ENCODE assay signal across 1 cellular context in the genomic region with DNA sequence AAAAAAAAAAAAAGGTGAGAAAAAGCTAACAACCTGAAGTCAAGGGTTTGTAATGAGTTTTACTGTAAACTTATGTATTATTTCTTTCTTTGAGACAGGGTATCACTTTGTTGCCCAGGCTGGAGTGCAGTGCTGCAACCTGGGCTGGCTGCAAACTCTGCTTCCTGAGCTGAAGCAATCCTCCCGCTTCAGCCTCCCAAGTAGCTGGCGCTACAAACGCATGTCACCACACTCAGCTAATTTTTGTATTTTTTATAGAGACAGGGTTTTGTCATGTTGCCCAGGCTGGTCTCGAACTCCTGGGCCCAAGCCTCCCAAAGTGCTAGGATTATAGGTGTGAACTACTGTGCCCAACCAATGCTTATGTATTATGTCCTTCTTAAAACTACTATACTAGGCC.
TF ChIP-seq lines count a peak whose summit lies in the region.

No MANE protein-coding gene starts in this region.

TF ChIP-seq in K562, 482 proteins besides CTCF, POLR2A, EP300 and RAD21:
- TF ChIP-seq, protein P1, sequence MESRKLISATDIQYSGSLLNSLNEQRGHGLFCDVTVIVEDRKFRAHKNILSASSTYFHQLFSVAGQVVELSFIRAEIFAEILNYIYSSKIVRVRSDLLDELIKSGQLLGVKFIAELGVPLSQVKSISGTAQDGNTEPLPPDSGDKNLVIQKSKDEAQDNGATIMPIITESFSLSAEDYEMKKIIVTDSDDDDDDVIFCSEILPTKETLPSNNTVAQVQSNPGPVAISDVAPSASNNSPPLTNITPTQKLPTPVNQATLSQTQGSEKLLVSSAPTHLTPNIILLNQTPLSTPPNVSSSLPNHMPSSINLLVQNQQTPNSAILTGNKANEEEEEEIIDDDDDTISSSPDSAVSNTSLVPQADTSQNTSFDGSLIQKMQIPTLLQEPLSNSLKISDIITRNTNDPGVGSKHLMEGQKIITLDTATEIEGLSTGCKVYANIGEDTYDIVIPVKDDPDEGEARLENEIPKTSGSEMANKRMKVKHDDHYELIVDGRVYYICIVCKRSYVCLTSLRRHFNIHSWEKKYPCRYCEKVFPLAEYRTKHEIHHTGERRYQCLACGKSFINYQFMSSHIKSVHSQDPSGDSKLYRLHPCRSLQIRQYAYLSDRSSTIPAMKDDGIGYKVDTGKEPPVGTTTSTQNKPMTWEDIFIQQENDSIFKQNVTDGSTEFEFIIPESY (CRISPR knock-in tag; IDR thresholded peaks at IDR 0.05), result peak; percentile 87
- no peak for TF ChIP-seq ZBTB8A (IDR thresholded peaks at IDR 0.05; ENCODE audit: partially characterized antibody)
